ENCODE assay signal across 2 cellular contexts in the genomic region with DNA sequence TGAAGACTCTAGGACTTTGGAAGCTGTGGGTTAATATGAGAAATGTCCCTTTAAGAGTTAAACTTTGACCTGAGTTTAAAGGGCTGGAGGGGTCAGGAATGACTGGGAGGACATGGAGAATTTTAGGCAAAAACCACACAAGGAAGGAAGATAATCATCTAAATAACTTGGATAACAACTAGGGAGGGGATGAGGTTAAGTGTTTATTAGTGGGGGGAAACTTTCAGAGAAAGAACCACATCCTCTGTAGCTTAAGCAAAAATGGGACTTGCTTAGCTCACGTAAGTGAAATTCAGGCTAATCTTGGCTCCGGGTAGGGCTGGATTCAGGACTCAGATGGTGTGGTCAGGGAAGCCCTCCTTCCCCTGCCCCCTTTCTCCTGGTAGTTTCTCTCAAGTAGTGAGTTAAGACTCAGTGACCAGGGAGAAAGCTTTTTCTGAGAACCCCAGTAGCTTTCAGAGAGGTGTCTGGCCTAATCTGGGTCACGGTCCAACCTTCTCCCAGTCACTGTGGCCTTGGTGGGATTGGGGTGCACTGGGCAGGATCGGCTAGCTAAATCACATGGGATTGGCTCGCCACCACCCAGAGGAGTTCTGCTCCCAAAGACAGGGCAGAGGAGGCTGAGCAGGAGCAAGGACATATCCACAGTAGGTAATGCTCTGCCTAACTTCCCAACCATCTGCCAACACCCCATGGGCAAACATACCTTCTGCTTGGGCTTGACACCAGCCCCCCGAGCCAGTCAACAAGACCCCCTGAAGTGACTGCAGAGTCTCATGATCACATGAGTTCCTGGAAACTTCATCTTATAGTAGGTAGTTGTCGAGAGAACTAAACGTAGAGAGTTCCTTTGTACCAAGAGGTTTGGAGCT.
TF ChIP-seq lines count a peak whose summit lies in the region.

No MANE protein-coding gene starts in this region.

TF ChIP-seq in K562, 482 proteins besides CTCF, POLR2A, EP300 and RAD21:
- TF ChIP-seq KAT2B (IDR thresholded peaks at IDR 0.05; ENCODE audit: low read depth, low read length) (no peak), NR2C2 (CRISPR knock-in tag; IDR thresholded peaks at IDR 0.05) (no peak), NR2C2 (tag; IDR thresholded peaks at IDR 0.05) (peak; percentile 57)

TF ChIP-seq in GM12891, 5 proteins besides CTCF, POLR2A, EP300 and RAD21:
- TF ChIP-seq PAX5 (IDR thresholded peaks at IDR 0.05; ENCODE audit: insufficient read depth, low read length, severe bottlenecking) (no peak), SPI1 (IDR thresholded peaks at IDR 0.05; ENCODE audit: low read depth, low read length) (no peak), TAF1 (IDR thresholded peaks at IDR 0.05; ENCODE audit: low read depth, low read length) (no peak), POLR2AphosphoS5 (IDR thresholded peaks at IDR 0.05; ENCODE audit: low read depth, low read length) (no peak), POU2F2 (IDR thresholded peaks at IDR 0.05; ENCODE audit: low read depth, low read length) (no peak)
